ENCODE assay signal across 1 cellular context in genomic region chr1:44354840-44355581, GRCh38.
TF ChIP-seq lines count a peak whose summit lies in the region.

TSS of gene ERI3 (minus strand) at chr1:44355257. CDS start at chr1:44355026, 231 bp downstream.

TF ChIP-seq in GM23338, 12 proteins besides CTCF, POLR2A, EP300 and RAD21 (continued from another document):
- TF ChIP-seq ZNF462 (CRISPR knock-in tag; IDR thresholded peaks at IDR 0.05) (no peak), REST (IDR thresholded peaks at IDR 0.05; ENCODE audit: unreplicated experiment) (no peak), CREB1 (CRISPR knock-in tag; IDR thresholded peaks at IDR 0.05; ENCODE audit: low read depth) (peak; percentile 95), EZH2 (IDR thresholded peaks at IDR 0.05; ENCODE audit: low read depth, unreplicated experiment) (no peak), EZH2phosphoT487 (IDR thresholded peaks at IDR 0.05; ENCODE audit: unreplicated experiment) (no peak), POLR2AphosphoS5 (IDR thresholded peaks at IDR 0.05; ENCODE audit: low read depth) (peak; percentile 69; the same call in 1 of the 2 replicates)
TF ChIP-seq in GM23338: peak in this region for 3.
